21 cellular contexts compared by ENCODE assay signal in the genomic region with DNA sequence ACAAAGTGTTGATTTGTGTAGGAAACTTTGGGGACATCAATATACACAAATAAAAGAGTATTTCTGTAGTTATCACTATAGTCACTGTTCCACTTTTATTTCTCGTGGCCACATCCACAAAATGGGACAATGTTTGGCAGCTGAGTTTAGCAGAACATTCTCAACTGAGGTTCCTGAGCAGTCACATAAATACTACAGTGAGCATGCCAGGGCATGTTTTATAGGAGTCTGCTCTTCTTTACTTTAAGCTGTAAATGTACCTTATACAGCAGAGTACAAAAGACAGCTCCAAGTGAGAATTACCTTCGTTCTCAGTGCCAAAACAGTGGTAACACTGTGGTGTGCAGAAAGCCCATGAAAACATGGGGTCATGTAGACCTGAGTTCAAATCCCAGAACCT. TPM values are rescaled to one million over a fixed set of nuclear protein-coding genes. Genes with fewer than 3 reads are reported as not detected.
A peak's percentile ranks its signal among the peaks of the same experiment; 100 is the strongest.
DNase-seq lines count a peak whose midpoint lies in the region; FAIRE-seq and TF ChIP-seq lines count a peak whose summit lies in the region.
"Had no signal": no experiment of that assay in that cellular context is flagged by ENCODE, and none has a peak within 500 bp of the region (broad histone marks: within the 10 kb centered on the region; RNA-seq: fewer than 3 reads in every experiment).

No MANE protein-coding gene starts in this region.

- H2BK20ac ChIP-seq in H1 (ENCODE audit: low read length), result no peak overlapping the region

- POLR2A ChIA-PET in H1 (lab: Charles Lee; ENCODE audit: partially characterized antibody), result no interaction called here

- peak overlapping the region; percentile 36 for H3K4ac ChIP-seq in H1 (replicated peaks; ENCODE audit: insufficient read length, low read depth, low read length)

- H4K20me1 ChIP-seq in H1 (replicated peaks in 1 of 2; ENCODE audit: control insufficient read depth in 1 of 2, insufficient read depth in 2 of 2, low read length in 2 of 2), result peaks cover 5% of the 10 kb centered on the region in 2 experiments

- peaks cover 0 to 8% (median 0%) of the 10 kb centered on the region in 4 experiments; a peak in 1 of 7 replicates for H3K4me1 ChIP-seq in H1 (replicated peaks in 1 of 4; ENCODE audit: control insufficient read depth in 3 of 4, insufficient read depth in 4 of 4, low read length in 3 of 4)
- peaks cover 15 to 40% of the 10 kb centered on the region in 2 donors for H3K4me1 ChIP-seq in mucosa of rectum (ENCODE audit: control insufficient read depth in 2 of 2, insufficient read depth in 2 of 2, low read length in 2 of 2)

- no peak overlapping the region for H3K18ac ChIP-seq in H1 (ENCODE audit: extremely low read depth, low read length)

- no peak for TF ChIP-seq POLR2A in H1 (IDR thresholded peaks at IDR 0.05; ENCODE audit: control extremely low read depth in 1 of 2, low read depth in 2 of 2, low read length in 2 of 2)

- H3K27ac Mint-ChIP-seq in T-helper 2 cell treated with Interferon-gamma antibody and Interleukin-4, amounts not matched to agents 5 μg/mL and 100 μg/mL, for 36 hours, result peak overlapping the region; percentile 62
- H3K27ac Mint-ChIP-seq: activated CD4-positive, alpha-beta T cell treated with anti-CD3 and anti-CD28 coated beads for 36 hours had no signal

- no peak overlapping the region for H3K23ac ChIP-seq in H1 (ENCODE audit: insufficient read length)

- peaks cover 47% of the 10 kb centered on the region for H3K4me1 Mint-ChIP-seq in T-helper 2 cell treated with Interferon-gamma antibody and Interleukin-4, amounts not matched to agents 5 μg/mL and 100 μg/mL, for 36 hours (ENCODE audit: low read depth)

- H3K56ac ChIP-seq in H1 (replicated peaks; ENCODE audit: insufficient read length, low read depth, low read length), result no peak overlapping the region

- H2AK5ac ChIP-seq in H1 (ENCODE audit: low read depth, low read length), result no peak overlapping the region

- 86% methylated on average over 2 of the region's 2 CpGs; no CpG with 5 or more reads in 1 of the 2 experiments for WGBS in H1 (ENCODE audit: extremely low coverage in 1 of 2, insufficient coverage in 1 of 2, insufficient read length in 1 of 2, insufficient replicate concordance in 2 of 2, low coverage in 1 of 2, low lambda C conversion rate in 2 of 2, missing lambda C conversion rate in 1 of 2), 2 experiments

- no peaks in the 10 kb centered on the region for H3K9me3 Mint-ChIP-seq in T-helper 2 cell treated with Interferon-gamma antibody and Interleukin-4, amounts not matched to agents 5 μg/mL and 100 μg/mL, for 36 hours
- H3K9me3 Mint-ChIP-seq: IgD-negative memory B cell; stimulated activated naive CD8-positive, alpha-beta T cell treated with anti-CD3 and anti-CD28 coated beads, Interleukin-15, amount 100 ng/mL, for 72 hours had no signal

- H4K8ac ChIP-seq in H1 (ENCODE audit: extremely low read depth, insufficient read depth, low read length), result no peak overlapping the region

- H2BK15ac ChIP-seq in H1 (ENCODE audit: low read length), result no peak overlapping the region

- no peak overlapping the region for H4K5ac ChIP-seq in H1 (ENCODE audit: insufficient read length, low read depth, low read length)

- no peak for TF ChIP-seq EP300 in H1 (IDR thresholded peaks at IDR 0.05; ENCODE audit: borderline replicate concordance in 1 of 2, low read depth in 2 of 2, low read length in 2 of 2)

- TF ChIP-seq CTCF in LNCaP clone FGC (IDR thresholded peaks at IDR 0.05; ENCODE audit: control insufficient read depth, extremely low read depth, insufficient read depth) (no peak), H1 (IDR thresholded peaks at IDR 0.05; ENCODE audit: control extremely low read depth in 1 of 3, insufficient read depth in 1 of 3, low read depth in 1 of 3, low read length in 3 of 3) (no peak)

- H3K27me3 ChIP-seq in H1 (replicated peaks in 1 of 4; ENCODE audit: control insufficient read depth in 3 of 4, extremely low read depth in 1 of 4, insufficient read depth in 3 of 4, low read length in 3 of 4) (peaks cover 0 to 2% (median 0%) of the 10 kb centered on the region in 4 experiments; a peak in 1 of 7 replicates), mucosa of rectum (ENCODE audit: control insufficient read depth in 2 of 2, insufficient read depth in 2 of 2, low read length in 2 of 2) (no peaks in the 10 kb centered on the region)
- H3K27me3 ChIP-seq: vagina had no signal

- no peak overlapping the region for H3K4me2 ChIP-seq in H1 (ENCODE audit: insufficient read depth in 1 of 2, low read depth in 2 of 2, low read length in 2 of 2)

- H3K79me1 ChIP-seq in H1 (ENCODE audit: low read depth, low read length), result no peaks in the 10 kb centered on the region; the same call in 1 of the 2 replicates

- FAIRE-seq in H1 (lab: Jason Lieb, UNC), result no peak
- FAIRE-seq: G401.6 had no signal

- H3K9me3 ChIP-seq in H1 (ENCODE audit: insufficient read depth in 2 of 2, low read depth in 1 of 2, low read length in 1 of 2), result no peaks in the 10 kb centered on the region
- H3K9me3 ChIP-seq in mucosa of rectum (ENCODE audit: control insufficient read depth in 2 of 2, low read length in 2 of 2), result no peaks in the 10 kb centered on the region
- H3K9me3 ChIP-seq: HAP-1, vagina had no signal

- H2BK12ac ChIP-seq in H1 (ENCODE audit: low read depth, low read length), result 0 out of 2 replicates have a peak overlapping the region, but pooled peaks have one; percentile 29

- H2AFZ ChIP-seq in H1 (ENCODE audit: low read length), result no peak overlapping the region

- no peak overlapping the region for H3K4me3 ChIP-seq in LNCaP clone FGC (ENCODE audit: low read depth, low read length)
- no peak overlapping the region for H3K4me3 ChIP-seq in H1 (ENCODE audit: extremely low read depth in 1 of 4, insufficient read depth in 2 of 4, low read depth in 3 of 4, low read length in 4 of 4)
- no peak overlapping the region for H3K4me3 ChIP-seq in mucosa of rectum (ENCODE audit: low read length in 2 of 2)
- H3K4me3 ChIP-seq: coronary artery, HAP-1, vagina had no signal

- no peak for DNase-seq in T-helper 2 cell treated with Interferon-gamma antibody and Interleukin-4, amounts not matched to agents 5 μg/mL and 100 μg/mL, for 36 hours (ENCODE audit: low spot score)
- DNase-seq in T-helper 2 cell, result no peak
- peak; percentile 71 for DNase-seq in LNCaP clone FGC (ENCODE audit: low read depth)
- no peak for DNase-seq in H1 (ENCODE audit: low read depth in 1 of 2, low spot score in 2 of 2)
- no peak for DNase-seq in stimulated activated CD4-positive, alpha-beta T cell treated with anti-CD3 and anti-CD28 coated beads, Interleukin-2, amount 100 ng/mL, for 24 hours
- DNase-seq in NCI-H1092 (lab: John Stamatoyannopoulos, UW), result no peak
- DNase-seq in DMS53 treated with DMSO at 0.1 percent for 48 hours (lab: John Stamatoyannopoulos, UW; ENCODE audit: unreplicated experiment), result no peak
- DNase-seq: activated CD4-positive, alpha-beta T cell treated with anti-CD3 and anti-CD28 coated beads for 36 hours; anterior cingulate cortex; NCI-H1092 treated with DMSO at 0.1 percent for 48 hours; NCI-H2171 treated with DMSO at 0.1 percent for 48 hours; posterior cingulate gyrus; Right ventricle myocardium superior; stimulated activated CD4-positive, alpha-beta T cell treated with anti-CD3 and anti-CD28 coated beads, Interleukin-12 subunit alpha, Interleukin-12 subunit beta, amount 100 ng/mL, for 4 hours; stimulated activated naive CD8-positive, alpha-beta T cell treated with anti-CD3 and anti-CD28 coated beads, Interleukin-15, amount 100 ng/mL, for 72 hours had no signal

- peaks cover 10 to 62% of the 10 kb centered on the region in 2 experiments for H3K79me2 ChIP-seq in H1 (ENCODE audit: control insufficient read depth in 1 of 2, insufficient read depth in 2 of 2, low read length in 2 of 2)

- no peaks in the 10 kb centered on the region for H3K27me3 Mint-ChIP-seq in T-helper 2 cell treated with Interferon-gamma antibody and Interleukin-4, amounts not matched to agents 5 μg/mL and 100 μg/mL, for 36 hours (ENCODE audit: low read depth)
- H3K27me3 Mint-ChIP-seq: activated CD4-positive, alpha-beta T cell treated with anti-CD3 and anti-CD28 coated beads for 36 hours; IgD-negative memory B cell; stimulated activated naive CD8-positive, alpha-beta T cell treated with anti-CD3 and anti-CD28 coated beads, Interleukin-15, amount 100 ng/mL, for 72 hours had no signal

- H2BK5ac ChIP-seq in H1 (ENCODE audit: low read depth, low read length), result peak overlapping the region; percentile 30; the same call in 1 of the 2 replicates

- H3K14ac ChIP-seq in H1 (ENCODE audit: insufficient read length), result no peak overlapping the region

- peaks cover 7 to 61% (median 33%) of the 10 kb centered on the region in 4 experiments; a peak in 6 of 8 replicates for H3K36me3 ChIP-seq in H1 (ENCODE audit: control insufficient read depth in 2 of 4, insufficient read depth in 4 of 4, low read length in 3 of 4)
- peaks cover 18 to 21% of the 10 kb centered on the region in 2 donors for H3K36me3 ChIP-seq in mucosa of rectum (ENCODE audit: control insufficient read depth in 2 of 2, insufficient read depth in 2 of 2, low read length in 2 of 2)

- no peak overlapping the region for H2BK120ac ChIP-seq in H1 (replicated peaks; ENCODE audit: low read depth, low read length)

- H3K27ac ChIP-seq in H1 (ENCODE audit: low read depth, low read length) (peak overlapping the region; percentile 43; the same call in 1 of the 2 replicates), mucosa of rectum (ENCODE audit: low read depth in 2 of 2, low read length in 2 of 2) (peak overlapping the region; percentile 11 to 45)
- H3K27ac ChIP-seq: coronary artery, vagina had no signal

- peak overlapping the region; percentile 15 for H3K4me3 Mint-ChIP-seq in T-helper 2 cell treated with Interferon-gamma antibody and Interleukin-4, amounts not matched to agents 5 μg/mL and 100 μg/mL, for 36 hours
- H3K4me3 Mint-ChIP-seq: activated CD4-positive, alpha-beta T cell treated with anti-CD3 and anti-CD28 coated beads for 36 hours; stimulated activated naive CD8-positive, alpha-beta T cell treated with anti-CD3 and anti-CD28 coated beads, Interleukin-15, amount 100 ng/mL, for 72 hours had no signal

- H3K9ac ChIP-seq in H1 (replicated peaks in 1 of 4; ENCODE audit: extremely low read depth in 1 of 4, low read depth in 3 of 4, low read length in 3 of 4), result 0 out of 7 replicates have a peak overlapping the region, but pooled peaks of 1 of the 4 experiments have one; percentile 6
- H3K9ac ChIP-seq in mucosa of rectum (ENCODE audit: low read depth in 1 of 2, low read length in 2 of 2), result no peak overlapping the region

- H4K91ac ChIP-seq in H1 (replicated peaks; ENCODE audit: insufficient read length, low read length), result no peak overlapping the region

- peaks cover 58% of the 10 kb centered on the region for H3K36me3 Mint-ChIP-seq in T-helper 2 cell treated with Interferon-gamma antibody and Interleukin-4, amounts not matched to agents 5 μg/mL and 100 μg/mL, for 36 hours (ENCODE audit: low read depth)

- TF ChIP-seq RAD21 in H1 (IDR thresholded peaks at IDR 0.05 in 1 of 2, conservative IDR thresholded peaks at IDR 0.05 in 1 of 2; ENCODE audit: low read depth in 2 of 2, low read length in 2 of 2), result no peak

- H3K23me2 ChIP-seq in H1 (ENCODE audit: low read depth, low read length), result peaks cover 7% of the 10 kb centered on the region; the same call in 1 of the 2 replicates

- CTCF ChIA-PET in H1 (lab: Charles Lee; ENCODE audit: partially characterized antibody), result interaction anchor here (1.0 kb wide), 1 partner anchor 324 kb away, joined by 4 read pairs; no protein-coding TSS in a partner anchor

RNA-seq across cellular contexts. Expression of gene BTG3, which starts 5.0 kb away (rescaled TPM):
- 21.6 and 25.9 TPM in 2 replicates for total RNA-seq in H1 (2021; fragmentation: NEBNext Ultra II Directional; extraction: Animal tissue kit (Norgen Biotek cat#: 25700))
- polyA plus RNA-seq in H1 (2011; rRNA removed), result 7.6 and 13.6 TPM in 2 replicates
- polyA plus RNA-seq in H1 (2011; cell fraction: cytosol; rRNA removed), result 15.9 TPM
- 6.0 TPM for polyA plus RNA-seq in H1 (2011; cell fraction: nucleus; rRNA removed)
- 15.1 to 21.7 TPM (median 16.0 TPM) in 4 replicates for polyA plus RNA-seq in H1 (2012, experiment 1 of 2)
- 4.5 TPM for polyA plus RNA-seq in H1 (2012, experiment 2 of 2)
- polyA plus RNA-seq in H1 (2013, experiment 1 of 2), result 23.3 TPM
- 25.1 TPM for polyA plus RNA-seq in H1 (2013, experiment 2 of 2)
- 9.7 and 10.2 TPM in 2 replicates for polyA minus RNA-seq in H1 (2011; rRNA and poly(A)+ RNA removed)
- polyA minus RNA-seq in H1 (2011; cell fraction: cytosol; rRNA and poly(A)+ RNA removed), result 19.7 TPM
- 36.6 TPM for polyA minus RNA-seq in H1 (2011; cell fraction: nucleus; rRNA and poly(A)+ RNA removed)
